8 cellular contexts compared by ENCODE assay signal in genomic region chr2:186862869-186863709, GRCh38. TPM values are rescaled to one million over a fixed set of nuclear protein-coding genes. Genes with fewer than 3 reads are reported as not detected.
DNase-seq lines count a peak whose midpoint lies in the region; ATAC-seq and TF ChIP-seq lines count a peak whose summit lies in the region.

No MANE protein-coding gene starts in this region.

- peak; percentile 45 for ATAC-seq in HG02588 (IDR thresholded peaks at IDR 0.05; ENCODE audit: unreplicated experiment)
- ATAC-seq in lung (ENCODE audit: insufficient read depth, low FRiP score) = no peak
- ATAC-seq in GM19324 (IDR thresholded peaks at IDR 0.05; ENCODE audit: low FRiP score, unreplicated experiment) = no peak
- no peak for ATAC-seq in HG03571 (IDR thresholded peaks at IDR 0.05; ENCODE audit: unreplicated experiment)
- no peak for ATAC-seq in GM19328 (IDR thresholded peaks at IDR 0.05; ENCODE audit: unreplicated experiment)

- no peaks in the 10 kb centered on the region for H3K4me1 ChIP-seq in lung (ENCODE audit: control insufficient read depth in 2 of 2, insufficient read depth in 2 of 2, low read length in 2 of 2)

- H3K27me3 ChIP-seq in lung (ENCODE audit: control insufficient read depth, insufficient read depth) = no peaks in the 10 kb centered on the region

- H3K36me3 ChIP-seq in lung (ENCODE audit: control insufficient read depth in 2 of 2, insufficient read depth in 2 of 2, low read length in 2 of 2) = no peaks in the 10 kb centered on the region

- no peaks in the 10 kb centered on the region for H3K9me3 ChIP-seq in lung (ENCODE audit: control insufficient read depth in 2 of 2, insufficient read depth in 1 of 2, low read length in 1 of 2)

- no peak overlapping the region for H3K27ac ChIP-seq in lung (ENCODE audit: low read depth in 1 of 2, low read length in 1 of 2)

- 0 out of 2 replicates have a peak, but pooled peaks have one; percentile 16 for TF ChIP-seq CTCF in GM12874 (IDR thresholded peaks at IDR 0.05; ENCODE audit: insufficient read depth, low read depth, low read length)
- TF ChIP-seq CTCF in lung (IDR thresholded peaks at IDR 0.05; ENCODE audit: control extremely low read depth, extremely low read depth) = peak; percentile 34

- DNase-seq in NCI-H2227 (lab: John Stamatoyannopoulos, UW; ENCODE audit: unreplicated experiment) = peak; percentile 66
- DNase-seq in cerebellum (ENCODE audit: low spot score) = peak; percentile 11
- no peak for DNase-seq in lung (ENCODE audit: low spot score)

- H3K4me3 ChIP-seq in lung = no peak overlapping the region

- WGBS in lung, 2 donors = 1 to 11% methylated on average over 2 of the region's 2 CpGs

RNA-seq across cellular contexts. Expression of gene ZSWIM2, which starts 14.1 kb away (rescaled TPM):
- total RNA-seq in cerebellum = 0.18 TPM
- total RNA-seq in lung = not detected
- not detected for polyA plus RNA-seq in lung
